ENCODE assay signal across 17 cellular contexts in genomic region chr4:144666539-144667175, GRCh38. TPM values are rescaled to one million over a fixed set of nuclear protein-coding genes. Genes with fewer than 3 reads are reported as not detected.
A peak's percentile ranks its signal among the peaks of the same experiment; 100 is the strongest.
DNase-seq lines count a peak whose midpoint lies in the region; ATAC-seq and TF ChIP-seq lines count a peak whose summit lies in the region.
"Had no signal": no experiment of that assay in that cellular context is flagged by ENCODE, and none has a peak within 500 bp of the region (broad histone marks: within the 10 kb centered on the region; RNA-seq: fewer than 3 reads in every experiment).

No MANE protein-coding gene starts in this region.

- no peaks in the 10 kb centered on the region for H3K27me3 ChIP-seq in RWPE2 (ENCODE audit: insufficient read depth, poor library complexity, severe bottlenecking)
- H3K27me3 ChIP-seq: esophagus muscularis mucosa, SJCRH30 had no signal

- no peak for TF ChIP-seq CTCF in RWPE2 (IDR thresholded peaks at IDR 0.05; ENCODE audit: poor library complexity, severe bottlenecking)
- no peak for TF ChIP-seq CTCF in fibroblast of pulmonary artery (IDR thresholded peaks at IDR 0.05; ENCODE audit: low read length, missing control alignments)

- ATAC-seq in RWPE2 (ENCODE audit: low read depth): peak; percentile 73; the same call in 2 of the 3 replicates
- ATAC-seq in HG02885 (IDR thresholded peaks at IDR 0.05; ENCODE audit: poor library complexity, unreplicated experiment): no peak
- ATAC-seq: stimulated activated naive CD8-positive, alpha-beta T cell treated with anti-CD3 and anti-CD28 coated beads, Interleukin-15, Interleukin-2, amounts not matched to agents 100 U/mL and 50 U/mL, for 24 hours had no signal

- DNase-seq in GM04503 (ENCODE audit: low read depth): peak; percentile 11
- no peak for DNase-seq in RWPE2 (ENCODE audit: low spot score)
- peak; percentile 68 for DNase-seq in fibroblast of pulmonary artery (ENCODE audit: low read depth)
- DNase-seq in renal cortical epithelial cell (ENCODE audit: low read depth): peak; percentile 91
- no peak for DNase-seq in activated effector memory CD4-positive, alpha-beta T cell treated with Interleukin-2 at 50 U/mL for 16 hours
- no peak for DNase-seq in NCI-H526 treated with DMSO at 0.1 percent for 48 hours (lab: John Stamatoyannopoulos, UW)
- no peak for DNase-seq in activated naive CD4-positive, alpha-beta T cell treated with Interleukin-2 at 50 U/mL for 16 hours
- DNase-seq: activated CD8-positive, alpha-beta memory T cell treated with anti-CD3 and anti-CD28 coated beads for 24 hours; activated naive CD4-positive, alpha-beta T cell treated with anti-CD3 and anti-CD28 coated beads for 36 hours; CD4-positive, alpha-beta T cell; cerebellar nuclear complex; KBM-7; NCI-H1694 treated with DMSO at 0.1 percent for 48 hours; SJCRH30; stimulated activated naive CD8-positive, alpha-beta T cell treated with anti-CD3 and anti-CD28 coated beads, Interleukin-15, Interleukin-2, amounts not matched to agents 100 U/mL and 50 U/mL, for 24 hours had no signal

- peak overlapping the region; percentile 24 for H3K27ac ChIP-seq in RWPE2 (ENCODE audit: poor library complexity, severe bottlenecking)
- H3K27ac ChIP-seq: esophagus muscularis mucosa, SJCRH30 had no signal

- peaks cover 5% of the 10 kb centered on the region for H3K4me1 ChIP-seq in RWPE2 (ENCODE audit: insufficient read depth, poor library complexity, severe bottlenecking)
- H3K4me1 ChIP-seq: esophagus muscularis mucosa, SJCRH30 had no signal

- H3K9me3 ChIP-seq in RWPE2 (ENCODE audit: severe bottlenecking): no peaks in the 10 kb centered on the region
- H3K9me3 ChIP-seq: esophagus muscularis mucosa, SJCRH30 had no signal

- H3K4me3 ChIP-seq in RWPE2 (ENCODE audit: severe bottlenecking) (no peak overlapping the region), fibroblast of pulmonary artery (replicated peaks; ENCODE audit: low read depth, low read length) (no peak overlapping the region)
- H3K4me3 ChIP-seq: esophagus muscularis mucosa, SJCRH30 had no signal

- no peaks in the 10 kb centered on the region for H3K36me3 ChIP-seq in RWPE2 (ENCODE audit: low read depth)
- H3K36me3 ChIP-seq: esophagus muscularis mucosa had no signal

RNA-seq across cellular contexts. Expression of gene HHIP, which starts 20.7 kb away (rescaled TPM):
- total RNA-seq in renal cortical epithelial cell: 0.15 and 0.17 TPM in 2 replicates
- total RNA-seq: activated naive CD4-positive, alpha-beta T cell treated with anti-CD3 and anti-CD28 coated beads for 36 hours; CD4-positive, alpha-beta T cell had no signal

Comparison
In these comparisons a context has a peak if more than half of its experiments do, and no peak if none do; other contexts are left out.
1. DNase-seq: peak in GM04503 (single experiment), fibroblast of pulmonary artery (single experiment) and renal cortical epithelial cell (single experiment); none in RWPE2 (single experiment), activated effector memory CD4-positive, alpha-beta T cell treated with Interleukin-2 at 50 U/mL for 16 hours (single experiment), NCI-H526 treated with DMSO at 0.1 percent for 48 hours (single experiment) and activated naive CD4-positive, alpha-beta T cell treated with Interleukin-2 at 50 U/mL for 16 hours (single experiment).